In the genomic region with DNA sequence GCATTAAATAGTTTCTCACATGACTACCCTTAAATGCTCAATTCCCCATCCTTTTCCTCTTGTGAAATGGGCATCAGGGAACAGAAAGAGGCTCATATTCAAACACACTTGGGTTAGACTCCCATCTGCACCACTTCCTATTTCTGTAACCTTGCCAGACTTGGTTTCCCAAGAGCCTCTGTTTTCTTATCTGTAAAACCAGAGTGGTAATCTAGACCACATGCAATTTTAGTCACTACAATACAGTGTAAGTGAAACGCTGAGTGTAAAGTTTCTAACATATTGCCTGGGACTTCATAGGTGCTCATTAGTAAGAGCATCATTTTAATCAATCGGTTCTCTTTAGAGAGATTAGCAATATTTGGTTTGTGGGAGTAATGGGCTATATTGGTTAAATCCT, we compare ENCODE assay signal across 1 cellular context.
TF ChIP-seq lines count a peak whose summit lies in the region.

No MANE protein-coding gene starts in this region.

TF ChIP-seq in K562, 482 proteins besides CTCF, POLR2A, EP300 and RAD21 (continued from another document):
- TF ChIP-seq, protein P1, sequence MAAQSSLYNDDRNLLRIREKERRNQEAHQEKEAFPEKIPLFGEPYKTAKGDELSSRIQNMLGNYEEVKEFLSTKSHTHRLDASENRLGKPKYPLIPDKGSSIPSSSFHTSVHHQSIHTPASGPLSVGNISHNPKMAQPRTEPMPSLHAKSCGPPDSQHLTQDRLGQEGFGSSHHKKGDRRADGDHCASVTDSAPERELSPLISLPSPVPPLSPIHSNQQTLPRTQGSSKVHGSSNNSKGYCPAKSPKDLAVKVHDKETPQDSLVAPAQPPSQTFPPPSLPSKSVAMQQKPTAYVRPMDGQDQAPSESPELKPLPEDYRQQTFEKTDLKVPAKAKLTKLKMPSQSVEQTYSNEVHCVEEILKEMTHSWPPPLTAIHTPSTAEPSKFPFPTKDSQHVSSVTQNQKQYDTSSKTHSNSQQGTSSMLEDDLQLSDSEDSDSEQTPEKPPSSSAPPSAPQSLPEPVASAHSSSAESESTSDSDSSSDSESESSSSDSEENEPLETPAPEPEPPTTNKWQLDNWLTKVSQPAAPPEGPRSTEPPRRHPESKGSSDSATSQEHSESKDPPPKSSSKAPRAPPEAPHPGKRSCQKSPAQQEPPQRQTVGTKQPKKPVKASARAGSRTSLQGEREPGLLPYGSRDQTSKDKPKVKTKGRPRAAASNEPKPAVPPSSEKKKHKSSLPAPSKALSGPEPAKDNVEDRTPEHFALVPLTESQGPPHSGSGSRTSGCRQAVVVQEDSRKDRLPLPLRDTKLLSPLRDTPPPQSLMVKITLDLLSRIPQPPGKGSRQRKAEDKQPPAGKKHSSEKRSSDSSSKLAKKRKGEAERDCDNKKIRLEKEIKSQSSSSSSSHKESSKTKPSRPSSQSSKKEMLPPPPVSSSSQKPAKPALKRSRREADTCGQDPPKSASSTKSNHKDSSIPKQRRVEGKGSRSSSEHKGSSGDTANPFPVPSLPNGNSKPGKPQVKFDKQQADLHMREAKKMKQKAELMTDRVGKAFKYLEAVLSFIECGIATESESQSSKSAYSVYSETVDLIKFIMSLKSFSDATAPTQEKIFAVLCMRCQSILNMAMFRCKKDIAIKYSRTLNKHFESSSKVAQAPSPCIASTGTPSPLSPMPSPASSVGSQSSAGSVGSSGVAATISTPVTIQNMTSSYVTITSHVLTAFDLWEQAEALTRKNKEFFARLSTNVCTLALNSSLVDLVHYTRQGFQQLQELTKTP (IDR thresholded peaks at IDR 0.05; ENCODE audit: low read depth in 1 of 2, partially characterized antibody in 2 of 2) = peak in 1 of 2 experiments; percentile 58
- peak; percentile 33 to 63; a peak in 1 of 4 replicates for TF ChIP-seq KDM1A (IDR thresholded peaks at IDR 0.05)
- TF ChIP-seq, protein P2, sequence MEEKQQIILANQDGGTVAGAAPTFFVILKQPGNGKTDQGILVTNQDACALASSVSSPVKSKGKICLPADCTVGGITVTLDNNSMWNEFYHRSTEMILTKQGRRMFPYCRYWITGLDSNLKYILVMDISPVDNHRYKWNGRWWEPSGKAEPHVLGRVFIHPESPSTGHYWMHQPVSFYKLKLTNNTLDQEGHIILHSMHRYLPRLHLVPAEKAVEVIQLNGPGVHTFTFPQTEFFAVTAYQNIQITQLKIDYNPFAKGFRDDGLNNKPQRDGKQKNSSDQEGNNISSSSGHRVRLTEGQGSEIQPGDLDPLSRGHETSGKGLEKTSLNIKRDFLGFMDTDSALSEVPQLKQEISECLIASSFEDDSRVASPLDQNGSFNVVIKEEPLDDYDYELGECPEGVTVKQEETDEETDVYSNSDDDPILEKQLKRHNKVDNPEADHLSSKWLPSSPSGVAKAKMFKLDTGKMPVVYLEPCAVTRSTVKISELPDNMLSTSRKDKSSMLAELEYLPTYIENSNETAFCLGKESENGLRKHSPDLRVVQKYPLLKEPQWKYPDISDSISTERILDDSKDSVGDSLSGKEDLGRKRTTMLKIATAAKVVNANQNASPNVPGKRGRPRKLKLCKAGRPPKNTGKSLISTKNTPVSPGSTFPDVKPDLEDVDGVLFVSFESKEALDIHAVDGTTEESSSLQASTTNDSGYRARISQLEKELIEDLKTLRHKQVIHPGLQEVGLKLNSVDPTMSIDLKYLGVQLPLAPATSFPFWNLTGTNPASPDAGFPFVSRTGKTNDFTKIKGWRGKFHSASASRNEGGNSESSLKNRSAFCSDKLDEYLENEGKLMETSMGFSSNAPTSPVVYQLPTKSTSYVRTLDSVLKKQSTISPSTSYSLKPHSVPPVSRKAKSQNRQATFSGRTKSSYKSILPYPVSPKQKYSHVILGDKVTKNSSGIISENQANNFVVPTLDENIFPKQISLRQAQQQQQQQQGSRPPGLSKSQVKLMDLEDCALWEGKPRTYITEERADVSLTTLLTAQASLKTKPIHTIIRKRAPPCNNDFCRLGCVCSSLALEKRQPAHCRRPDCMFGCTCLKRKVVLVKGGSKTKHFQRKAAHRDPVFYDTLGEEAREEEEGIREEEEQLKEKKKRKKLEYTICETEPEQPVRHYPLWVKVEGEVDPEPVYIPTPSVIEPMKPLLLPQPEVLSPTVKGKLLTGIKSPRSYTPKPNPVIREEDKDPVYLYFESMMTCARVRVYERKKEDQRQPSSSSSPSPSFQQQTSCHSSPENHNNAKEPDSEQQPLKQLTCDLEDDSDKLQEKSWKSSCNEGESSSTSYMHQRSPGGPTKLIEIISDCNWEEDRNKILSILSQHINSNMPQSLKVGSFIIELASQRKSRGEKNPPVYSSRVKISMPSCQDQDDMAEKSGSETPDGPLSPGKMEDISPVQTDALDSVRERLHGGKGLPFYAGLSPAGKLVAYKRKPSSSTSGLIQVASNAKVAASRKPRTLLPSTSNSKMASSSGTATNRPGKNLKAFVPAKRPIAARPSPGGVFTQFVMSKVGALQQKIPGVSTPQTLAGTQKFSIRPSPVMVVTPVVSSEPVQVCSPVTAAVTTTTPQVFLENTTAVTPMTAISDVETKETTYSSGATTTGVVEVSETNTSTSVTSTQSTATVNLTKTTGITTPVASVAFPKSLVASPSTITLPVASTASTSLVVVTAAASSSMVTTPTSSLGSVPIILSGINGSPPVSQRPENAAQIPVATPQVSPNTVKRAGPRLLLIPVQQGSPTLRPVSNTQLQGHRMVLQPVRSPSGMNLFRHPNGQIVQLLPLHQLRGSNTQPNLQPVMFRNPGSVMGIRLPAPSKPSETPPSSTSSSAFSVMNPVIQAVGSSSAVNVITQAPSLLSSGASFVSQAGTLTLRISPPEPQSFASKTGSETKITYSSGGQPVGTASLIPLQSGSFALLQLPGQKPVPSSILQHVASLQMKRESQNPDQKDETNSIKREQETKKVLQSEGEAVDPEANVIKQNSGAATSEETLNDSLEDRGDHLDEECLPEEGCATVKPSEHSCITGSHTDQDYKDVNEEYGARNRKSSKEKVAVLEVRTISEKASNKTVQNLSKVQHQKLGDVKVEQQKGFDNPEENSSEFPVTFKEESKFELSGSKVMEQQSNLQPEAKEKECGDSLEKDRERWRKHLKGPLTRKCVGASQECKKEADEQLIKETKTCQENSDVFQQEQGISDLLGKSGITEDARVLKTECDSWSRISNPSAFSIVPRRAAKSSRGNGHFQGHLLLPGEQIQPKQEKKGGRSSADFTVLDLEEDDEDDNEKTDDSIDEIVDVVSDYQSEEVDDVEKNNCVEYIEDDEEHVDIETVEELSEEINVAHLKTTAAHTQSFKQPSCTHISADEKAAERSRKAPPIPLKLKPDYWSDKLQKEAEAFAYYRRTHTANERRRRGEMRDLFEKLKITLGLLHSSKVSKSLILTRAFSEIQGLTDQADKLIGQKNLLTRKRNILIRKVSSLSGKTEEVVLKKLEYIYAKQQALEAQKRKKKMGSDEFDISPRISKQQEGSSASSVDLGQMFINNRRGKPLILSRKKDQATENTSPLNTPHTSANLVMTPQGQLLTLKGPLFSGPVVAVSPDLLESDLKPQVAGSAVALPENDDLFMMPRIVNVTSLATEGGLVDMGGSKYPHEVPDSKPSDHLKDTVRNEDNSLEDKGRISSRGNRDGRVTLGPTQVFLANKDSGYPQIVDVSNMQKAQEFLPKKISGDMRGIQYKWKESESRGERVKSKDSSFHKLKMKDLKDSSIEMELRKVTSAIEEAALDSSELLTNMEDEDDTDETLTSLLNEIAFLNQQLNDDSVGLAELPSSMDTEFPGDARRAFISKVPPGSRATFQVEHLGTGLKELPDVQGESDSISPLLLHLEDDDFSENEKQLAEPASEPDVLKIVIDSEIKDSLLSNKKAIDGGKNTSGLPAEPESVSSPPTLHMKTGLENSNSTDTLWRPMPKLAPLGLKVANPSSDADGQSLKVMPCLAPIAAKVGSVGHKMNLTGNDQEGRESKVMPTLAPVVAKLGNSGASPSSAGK (IDR thresholded peaks at IDR 0.05) = peak; percentile 91
- TF ChIP-seq LEF1 (IDR thresholded peaks at IDR 0.05) = 0 out of 2 replicates have a peak, but pooled peaks have one; percentile 21
- TF ChIP-seq PHF20 (IDR thresholded peaks at IDR 0.05; ENCODE audit: partially characterized antibody) = no peak
- no peak for TF ChIP-seq HNRNPK (IDR thresholded peaks at IDR 0.05; ENCODE audit: low read depth, low read length, poor library complexity, severe bottlenecking)
- no peak for TF ChIP-seq NELFE (IDR thresholded peaks at IDR 0.05; ENCODE audit: insufficient read depth, insufficient read length)
